12 cellular contexts compared by ENCODE assay signal in the genomic region with DNA sequence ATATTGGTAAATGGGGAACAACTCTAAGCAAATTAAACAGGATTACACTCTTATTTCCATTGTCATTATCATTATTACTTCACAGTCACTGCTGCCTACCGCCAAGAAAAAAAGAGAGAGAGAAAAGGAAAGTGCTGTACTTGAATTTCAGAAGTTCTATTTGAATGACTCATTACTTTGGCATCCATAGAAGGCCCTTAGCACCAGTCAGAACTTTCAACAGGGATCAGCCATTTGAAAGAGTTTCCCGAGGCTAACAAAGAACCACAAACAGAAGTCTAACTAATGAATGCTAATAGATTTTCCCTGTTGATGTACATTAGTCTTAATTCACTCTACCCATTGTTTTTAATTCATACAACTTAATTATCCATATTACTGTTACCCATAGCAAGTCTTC.
DNase-seq lines count a peak whose midpoint lies in the region; ATAC-seq and TF ChIP-seq lines count a peak whose summit lies in the region.
"Had no signal": no experiment of that assay in that cellular context is flagged by ENCODE, and none has a peak within 500 bp of the region (broad histone marks: within the 10 kb centered on the region; RNA-seq: fewer than 3 reads in every experiment).

No MANE protein-coding gene starts in this region.

- H3K36me3 Mint-ChIP-seq in type B pancreatic cell = peaks cover 4% of the 10 kb centered on the region

- intact Hi-C loops in Right ventricle myocardium inferior (cut with DNase I) (no loop called here), left ventricle myocardium inferior (cut with micrococcal nuclease) (no loop called here)

- ATAC-seq in Right ventricle myocardium inferior (peak; percentile 31), GM21723 (IDR thresholded peaks at IDR 0.05; ENCODE audit: unreplicated experiment) (no peak)
- ATAC-seq: mucosa of descending colon had no signal

- DNase-seq in Right ventricle myocardium inferior (ENCODE audit: missing footprints) = no peak
- DNase-seq in left ventricle myocardium inferior = no peak
- DNase-seq in T47D (ENCODE audit: low read depth in 1 of 2, low spot score in 1 of 2) = peak; percentile 2 to 23
- no peak for DNase-seq in type B pancreatic cell (ENCODE audit: extremely low spot score, unreplicated experiment)
- no peak for DNase-seq in NCI-H345 (lab: John Stamatoyannopoulos, UW)
- DNase-seq in OCI-M2 (lab: John Stamatoyannopoulos, UW; ENCODE audit: unreplicated experiment) = no peak
- DNase-seq: mucosa of descending colon, upper lobe of left lung had no signal

- no peaks in the 10 kb centered on the region for H3K9me3 Mint-ChIP-seq in type B pancreatic cell
- H3K9me3 Mint-ChIP-seq: T-helper 1 cell treated with Interleukin-12 subunit alpha and Interleukin-12 subunit beta and Interleukin-4 antibody, amounts not matched to agents 30 μg/mL and 1 μg/mL, for 36 hours had no signal

- no peak overlapping the region for H3K4me3 Mint-ChIP-seq in type B pancreatic cell
- H3K4me3 Mint-ChIP-seq: T-helper 1 cell treated with Interleukin-12 subunit alpha and Interleukin-12 subunit beta and Interleukin-4 antibody, amounts not matched to agents 30 μg/mL and 1 μg/mL, for 36 hours had no signal

- H3K9me3 ChIP-seq in left ventricle myocardium inferior (replicated peaks) (no peaks in the 10 kb centered on the region), iPS-20b (ENCODE audit: insufficient read depth, low read depth, low read length) (no peaks in the 10 kb centered on the region)
- H3K9me3 ChIP-seq: mucosa of descending colon, upper lobe of left lung had no signal

- no peak overlapping the region for H3K4me3 ChIP-seq in left ventricle myocardium inferior
- H3K4me3 ChIP-seq in iPS-20b (ENCODE audit: low read length) = no peak overlapping the region
- H3K4me3 ChIP-seq: mucosa of descending colon, upper lobe of left lung had no signal

- H3K27ac Mint-ChIP-seq in type B pancreatic cell = peak overlapping the region; percentile 1
- H3K27ac Mint-ChIP-seq: T-helper 1 cell treated with Interleukin-12 subunit alpha and Interleukin-12 subunit beta and Interleukin-4 antibody, amounts not matched to agents 30 μg/mL and 1 μg/mL, for 36 hours had no signal

- H3K4me1 ChIP-seq in left ventricle myocardium inferior = peaks cover 5% of the 10 kb centered on the region
- H3K4me1 ChIP-seq in iPS-20b (ENCODE audit: insufficient read depth, low read length) = peaks cover 34% of the 10 kb centered on the region; the same call in 1 of the 2 replicates
- H3K4me1 ChIP-seq: upper lobe of left lung had no signal

- no peaks in the 10 kb centered on the region for H3K36me3 ChIP-seq in left ventricle myocardium inferior
- H3K36me3 ChIP-seq in iPS-20b (ENCODE audit: insufficient read depth, low read depth, low read length) = no peaks in the 10 kb centered on the region
- H3K36me3 ChIP-seq: upper lobe of left lung had no signal

- H3K27me3 ChIP-seq in left ventricle myocardium inferior (ENCODE audit: low read depth) = no peaks in the 10 kb centered on the region
- no peaks in the 10 kb centered on the region for H3K27me3 ChIP-seq in iPS-20b (ENCODE audit: insufficient read depth, low read length)
- H3K27me3 ChIP-seq: upper lobe of left lung had no signal

- H3K4me1 Mint-ChIP-seq in type B pancreatic cell (ENCODE audit: unreplicated experiment) = peaks cover 7% of the 10 kb centered on the region

- H3K27ac ChIP-seq in left ventricle myocardium inferior (replicated peaks) (no peak overlapping the region), iPS-20b (ENCODE audit: low read length) (peak overlapping the region; percentile 28)
- H3K27ac ChIP-seq: HL-60 had no signal

- in situ Hi-C loops in T47D (cut with HindIII; ENCODE audit: low pct_unique_long_range_greater_than_20kb, low sequenced_read_pairs) = no loop called here

- peak overlapping the region; percentile 21; the same call in 1 of the 2 replicates for H3K9ac ChIP-seq in iPS-20b (ENCODE audit: low read depth, low read length)

- no peaks in the 10 kb centered on the region for H3K27me3 Mint-ChIP-seq in type B pancreatic cell

- no peak for TF ChIP-seq CTCF in left ventricle myocardium inferior (IDR thresholded peaks at IDR 0.05; ENCODE audit: borderline replicate concordance)
- TF ChIP-seq CTCF in type B pancreatic cell (conservative IDR thresholded peaks at IDR 0.05) = no peak

Comparison
In these comparisons a context has a peak if more than half of its experiments do, and no peak if none do; other contexts are left out.
1. DNase-seq: peak in T47D (2 of 2); none in Right ventricle myocardium inferior (single experiment), left ventricle myocardium inferior (single experiment), type B pancreatic cell (single experiment), NCI-H345 (single experiment) and OCI-M2 (single experiment).